In the genomic region with DNA sequence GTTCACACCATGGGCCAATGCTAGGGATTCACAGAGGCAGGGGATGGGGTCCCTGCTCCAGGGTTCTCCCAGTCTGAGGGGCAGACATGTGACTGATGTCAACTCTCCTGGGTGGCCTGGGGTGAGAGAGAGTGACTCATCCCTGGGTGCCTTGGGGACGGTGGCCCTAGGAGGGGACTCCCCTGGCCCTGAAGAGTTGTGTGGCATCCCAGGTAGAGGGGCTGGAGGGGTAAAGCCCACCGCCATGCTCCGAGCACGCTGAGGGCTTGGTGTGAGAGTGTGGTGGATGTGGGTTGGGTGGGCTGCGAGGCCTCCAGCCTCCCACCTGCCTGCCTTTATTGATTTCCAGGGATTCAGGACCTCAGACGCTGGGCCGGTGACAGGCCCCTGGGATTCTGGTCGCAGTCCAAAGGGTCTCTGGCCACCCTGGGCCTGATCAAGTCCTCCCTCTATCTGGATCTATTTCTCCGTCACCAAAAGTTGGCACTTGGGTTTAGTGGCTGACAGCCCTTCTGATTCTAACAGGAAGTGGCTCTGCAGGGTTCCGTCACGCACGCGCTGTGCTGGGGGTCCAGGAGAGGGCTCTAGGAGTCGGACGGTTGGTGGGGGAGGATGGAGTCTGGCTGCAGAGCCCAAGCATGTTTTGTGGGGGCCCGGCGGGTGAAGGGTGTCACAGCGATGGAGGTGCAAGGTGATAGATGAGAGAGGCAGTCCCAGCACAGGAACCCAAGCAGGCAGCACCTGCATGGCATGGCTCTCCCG, we compare ENCODE assay signal across 1 cellular context.
TF ChIP-seq lines count a peak whose summit lies in the region.

No MANE protein-coding gene starts in this region.

TF ChIP-seq in GM23338, 12 proteins besides CTCF, POLR2A, EP300 and RAD21 (continued from another document):
- no peak for TF ChIP-seq ZNF462 (CRISPR knock-in tag; IDR thresholded peaks at IDR 0.05)
- no peak for TF ChIP-seq NANOG (IDR thresholded peaks at IDR 0.05; ENCODE audit: borderline replicate concordance)
- no peak for TF ChIP-seq EZH2 (IDR thresholded peaks at IDR 0.05; ENCODE audit: low read depth, unreplicated experiment)
- no peak for TF ChIP-seq CREB1 (CRISPR knock-in tag; IDR thresholded peaks at IDR 0.05; ENCODE audit: low read depth)
- no peak for TF ChIP-seq JUNB (IDR thresholded peaks at IDR 0.05; ENCODE audit: unreplicated experiment)
TF ChIP-seq in GM23338: peak in this region for 0.
